9 cellular contexts compared by ENCODE assay signal in genomic region chr10:119371704-119372663, GRCh38.
A peak's percentile ranks its signal among the peaks of the same experiment; 100 is the strongest.
DNase-seq lines count a peak whose midpoint lies in the region; ATAC-seq, FAIRE-seq and TF ChIP-seq lines count a peak whose summit lies in the region.
"Had no signal": no experiment of that assay in that cellular context is flagged by ENCODE, and none has a peak within 500 bp of the region (broad histone marks: within the 10 kb centered on the region; RNA-seq: fewer than 3 reads in every experiment).

No MANE protein-coding gene starts in this region.

- peaks cover 50 to 61% (median 57%) of the 10 kb centered on the region in 3 donors for H3K4me1 ChIP-seq in skeletal muscle tissue (ENCODE audit: control insufficient read depth in 3 of 3, insufficient read depth in 3 of 3, low read length in 3 of 3)

- no peak overlapping the region for H3K9ac ChIP-seq in skeletal muscle tissue (ENCODE audit: low read depth in 1 of 3, low read length in 3 of 3)

- no peaks in the 10 kb centered on the region for H3K9me3 ChIP-seq in skeletal muscle tissue (ENCODE audit: control insufficient read depth in 3 of 3, low read length in 3 of 3)

- FAIRE-seq in GM18507 (lab: Jason Lieb, UNC) = peak; percentile 12

- H3K4me3 ChIP-seq in choroid plexus epithelial cell (ENCODE audit: low read depth, low read length) (no peak overlapping the region), skeletal muscle tissue (ENCODE audit: low read length in 3 of 3) (no peak overlapping the region)

- DNase-seq in GM18507 (ENCODE audit: extremely low spot score, insufficient read length, low read depth) (no peak), choroid plexus epithelial cell (ENCODE audit: low read depth) (peak; percentile 43), NCI-H187 (lab: John Stamatoyannopoulos, UW) (no peak), ureter (ENCODE audit: low spot score) (no peak), NCI-H2227 (lab: John Stamatoyannopoulos, UW; ENCODE audit: unreplicated experiment) (no peak)
- no peak for DNase-seq in activated CD4-positive, alpha-beta T cell treated with anti-CD3 and anti-CD28 coated beads, Interleukin-2, amount 50 U/mL, for 48 hours
- DNase-seq: WERI-Rb-1 had no signal

- peak overlapping the region; percentile 79 for H3K27ac ChIP-seq in skeletal muscle tissue (ENCODE audit: low read depth, low read length)
- H3K27ac ChIP-seq: WERI-Rb-1 had no signal

- TF ChIP-seq CTCF in choroid plexus epithelial cell (conservative IDR thresholded peaks at IDR 0.05; ENCODE audit: low read depth, low read length) = peak; percentile 36

- ATAC-seq in HG02610 (IDR thresholded peaks at IDR 0.05; ENCODE audit: unreplicated experiment) = peak; percentile 68

- H3K27me3 ChIP-seq in skeletal muscle tissue (ENCODE audit: control insufficient read depth in 3 of 3, insufficient read depth in 3 of 3, low read length in 3 of 3) = peaks cover 0 to 4% (median 0%) of the 10 kb centered on the region in 3 donors

- H3K36me3 ChIP-seq in skeletal muscle tissue (ENCODE audit: control insufficient read depth in 3 of 3, insufficient read depth in 3 of 3, low read length in 3 of 3) = no peaks in the 10 kb centered on the region
- H3K36me3 ChIP-seq: WERI-Rb-1 had no signal
